Comparison of ENCODE assay signal across 10 cellular contexts in the genomic region with DNA sequence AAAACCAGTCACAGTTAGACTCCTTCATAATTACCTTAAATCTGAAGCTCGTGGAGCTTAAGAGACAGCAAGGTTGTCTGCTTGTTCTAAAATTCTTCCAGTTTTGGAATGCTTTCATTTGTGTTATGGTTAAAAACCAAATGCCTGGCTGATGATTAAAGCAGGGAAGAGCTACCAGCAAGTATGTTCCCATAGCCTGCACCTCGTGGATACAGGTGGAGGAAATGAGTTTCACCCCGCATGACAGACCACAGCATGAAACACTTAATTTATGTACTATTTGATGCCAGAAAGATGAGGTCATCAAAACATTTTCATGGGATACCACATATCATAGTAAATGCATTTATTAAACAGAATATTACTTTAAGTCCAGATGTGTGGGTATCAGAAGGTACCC. TPM values are rescaled to one million over a fixed set of nuclear protein-coding genes. Genes with fewer than 3 reads are reported as not detected.
DNase-seq lines count a peak whose midpoint lies in the region; ATAC-seq, FAIRE-seq and TF ChIP-seq lines count a peak whose summit lies in the region.
"Had no signal": no experiment of that assay in that cellular context is flagged by ENCODE, and none has a peak within 500 bp of the region (broad histone marks: within the 10 kb centered on the region; RNA-seq: fewer than 3 reads in every experiment).

No MANE protein-coding gene starts in this region.

- no peaks in the 10 kb centered on the region for H3K9me3 Mint-ChIP-seq in activated naive CD8-positive, alpha-beta T cell treated with anti-CD3 and anti-CD28 coated beads, Interleukin-2, amount 50 U/mL, for 24 hours
- H3K9me3 Mint-ChIP-seq: T-helper 1 cell treated with Interleukin-12 subunit alpha and Interleukin-12 subunit beta and Interleukin-4 antibody, amounts not matched to agents 30 μg/mL and 1 μg/mL, for 36 hours had no signal

- BruUV-seq in HepG2 (replicated peaks; lab: Mats Ljungman, UMichigan): no TSS peak

- no peak for ATAC-seq in HepG2
- ATAC-seq in GM21717 (IDR thresholded peaks at IDR 0.05; ENCODE audit: unreplicated experiment): no peak
- ATAC-seq in HG03342 (IDR thresholded peaks at IDR 0.05; ENCODE audit: unreplicated experiment): no peak
- ATAC-seq in activated naive CD8-positive, alpha-beta T cell treated with anti-CD3 and anti-CD28 coated beads, Interleukin-2, amount 50 U/mL, for 24 hours: no peak

- H3K27me3 Mint-ChIP-seq in activated naive CD8-positive, alpha-beta T cell treated with anti-CD3 and anti-CD28 coated beads, Interleukin-2, amount 50 U/mL, for 24 hours: no peaks in the 10 kb centered on the region

- TF ChIP-seq EP300 in HepG2 (IDR thresholded peaks at IDR 0.05; ENCODE audit: low read depth in 2 of 2, low read length in 2 of 2): no peak
- TF ChIP-seq EP300 in HepG2 (CRISPR knock-in tag; IDR thresholded peaks at IDR 0.05; ENCODE audit: borderline replicate concordance): no peak

- H3K4me3 Mint-ChIP-seq in activated naive CD8-positive, alpha-beta T cell treated with anti-CD3 and anti-CD28 coated beads, Interleukin-2, amount 50 U/mL, for 24 hours: no peak overlapping the region
- H3K4me3 Mint-ChIP-seq: T-helper 1 cell treated with Interleukin-12 subunit alpha and Interleukin-12 subunit beta and Interleukin-4 antibody, amounts not matched to agents 30 μg/mL and 1 μg/mL, for 36 hours had no signal

- TF ChIP-seq POLR2A in HepG2 (IDR thresholded peaks at IDR 0.05; ENCODE audit: insufficient read depth in 1 of 2, low read depth in 2 of 2, low read length in 2 of 2) (no peak), thyroid gland (IDR thresholded peaks at IDR 0.05) (no peak)

- no peak overlapping the region for H3K27ac Mint-ChIP-seq in activated naive CD8-positive, alpha-beta T cell treated with anti-CD3 and anti-CD28 coated beads, Interleukin-2, amount 50 U/mL, for 24 hours
- H3K27ac Mint-ChIP-seq: T-helper 1 cell treated with Interleukin-12 subunit alpha and Interleukin-12 subunit beta and Interleukin-4 antibody, amounts not matched to agents 30 μg/mL and 1 μg/mL, for 36 hours had no signal

- H3K4me3 ChIP-seq in HepG2 (replicated peaks in 1 of 3; ENCODE audit: insufficient read depth in 1 of 3, low read depth in 2 of 3, low read length in 3 of 3) (no peak overlapping the region), thyroid gland (replicated peaks in 1 of 3) (peak overlapping the region in 1 of 3 donors; percentile 8)

- peaks cover 10% of the 10 kb centered on the region; the same call in 1 of the 2 replicates for H3K4me1 ChIP-seq in HepG2 (ENCODE audit: insufficient read depth, low read length)
- peaks cover 43 to 52% of the 10 kb centered on the region in 2 donors for H3K4me1 ChIP-seq in thyroid gland

- whole genome bisulfite sequencing in HepG2 (ENCODE audit: low lambda C conversion rate): 48% methylated on average over 3 of the region's 3 CpGs
- 22 to 28% methylated on average over 3 of the region's 3 CpGs for WGBS in thyroid gland, 2 donors

- TF ChIP-seq RAD21 in HepG2 (CRISPR knock-in tag; IDR thresholded peaks at IDR 0.05): no peak

- H4K20me1 ChIP-seq in HepG2 (ENCODE audit: insufficient read depth, low read length): no peaks in the 10 kb centered on the region

- CTCF ChIA-PET in HepG2 (lab: Yijun Ruan, JAX; ENCODE audit: low intra/inter-chr PET ratio, low total read pairs): no interaction called here

- no peak for TF ChIP-seq CTCF in HepG2 (CRISPR knock-in tag; IDR thresholded peaks at IDR 0.05)
- no peak for TF ChIP-seq CTCF in thyroid gland (IDR thresholded peaks at IDR 0.05)

- peaks cover 0 to 1% of the 10 kb centered on the region in 2 experiments; a peak in 2 of 5 replicates for H3K27me3 ChIP-seq in HepG2 (ENCODE audit: control insufficient read depth in 1 of 2, insufficient read depth in 2 of 2, low read length in 2 of 2)
- no peaks in the 10 kb centered on the region for H3K27me3 ChIP-seq in thyroid gland

- DNase-seq in HT1080 (ENCODE audit: low read depth) (peak; percentile 94), cerebellar cortex (ENCODE audit: low spot score) (peak; percentile 32), HepG2 (ENCODE audit: low spot score) (no peak), thyroid gland (no peak), superior temporal gyrus (ENCODE audit: extremely low spot score) (no peak)
- DNase-seq in activated naive CD8-positive, alpha-beta T cell treated with anti-CD3 and anti-CD28 coated beads, Interleukin-2, amount 50 U/mL, for 24 hours: no peak
- DNase-seq: stimulated activated CD4-positive, alpha-beta T cell treated with anti-CD3 and anti-CD28 coated beads, Interleukin-4, amount 100 ng/mL, for 24 hours had no signal

- no peak overlapping the region for H3K27ac ChIP-seq in HepG2 (ENCODE audit: extremely low read length, insufficient read depth, low read length)
- H3K27ac ChIP-seq in thyroid gland: peak overlapping the region; percentile 50 to 76 (median 60)

- no peaks in the 10 kb centered on the region for H3K36me3 Mint-ChIP-seq in activated naive CD8-positive, alpha-beta T cell treated with anti-CD3 and anti-CD28 coated beads, Interleukin-2, amount 50 U/mL, for 24 hours (ENCODE audit: low read depth)

- no peaks in the 10 kb centered on the region for H3K79me2 ChIP-seq in HepG2 (ENCODE audit: insufficient read depth, low read length)

- H3K9me3 ChIP-seq in HepG2 (ENCODE audit: low read length): no peaks in the 10 kb centered on the region
- no peaks in the 10 kb centered on the region for H3K9me3 ChIP-seq in thyroid gland

- FAIRE-seq in HepG2 (lab: Jason Lieb, UNC): no peak

- H3K4me1 Mint-ChIP-seq in activated naive CD8-positive, alpha-beta T cell treated with anti-CD3 and anti-CD28 coated beads, Interleukin-2, amount 50 U/mL, for 24 hours: peaks cover 76% of the 10 kb centered on the region

- POLR2A ChIA-PET in HepG2 (lab: Yijun Ruan, JAX): no interaction called here

- in situ Hi-C loops in HepG2 (cut with HindIII; ENCODE audit: extremely low pct_ligation_motif_present, low pct_unique_long_range_greater_than_20kb): no loop called here

- 0 out of 2 replicates have a peak overlapping the region, but pooled peaks have one; percentile 56 for H3K4me2 ChIP-seq in HepG2 (ENCODE audit: low read depth, low read length)

- intact Hi-C loops in HepG2 (cut with micrococcal nuclease; ENCODE audit: unreplicated experiment) (no loop called here), thyroid gland (cut with DNase I) (loop anchor here (10.0 kb wide), 1 partner anchor 57 kb away; no protein-coding TSS in a partner anchor)

- H3K36me3 ChIP-seq in HepG2 (replicated peaks in 1 of 2; ENCODE audit: control insufficient read depth in 1 of 2, insufficient read depth in 2 of 2, low read length in 2 of 2) (no peaks in the 10 kb centered on the region), thyroid gland (no peaks in the 10 kb centered on the region)

- no peak overlapping the region for H2AFZ ChIP-seq in HepG2 (ENCODE audit: low read length)

- no peak overlapping the region for H3K9ac ChIP-seq in HepG2 (ENCODE audit: insufficient read depth, low read depth, low read length)

TF ChIP-seq in HepG2, 621 proteins besides CTCF, POLR2A, EP300 and RAD21:
- TF ChIP-seq ATF7 (IDR thresholded peaks at IDR 0.05): peak; percentile 74
- TF ChIP-seq ATF7 (CRISPR knock-in tag; IDR thresholded peaks at IDR 0.05): no peak
- TF ChIP-seq ZSCAN30 (CRISPR knock-in tag; IDR thresholded peaks at IDR 0.05): no peak

RNA-seq across cellular contexts. Expression of a gene that starts 0.4 kb away (rescaled TPM):
- 58.1 and 77.7 TPM in 2 replicates for total RNA-seq in HT1080 (2014; rRNA removed; shearing (Covaris generic))
- 57.0 and 70.3 TPM in 2 replicates for polyA plus RNA-seq in HT1080 (2015; cell fraction: cytosol; rRNA removed)
- polyA plus RNA-seq in HT1080 (2015; cell fraction: nucleus; rRNA removed): 153 and 159 TPM in 2 replicates
- total RNA-seq in HepG2 (2016; rRNA removed; fragmentation: Illumina TruSeq; extraction: Trizol) (0.97 and 2.0 TPM in 2 replicates), thyroid gland (100 to 1,000 TPM; 126 to 240 (median 160) TPM)
- 0.10 and 0.62 TPM in 2 replicates for total RNA-seq in HepG2 (2016; cell fraction: cytosol; rRNA removed; fragmentation: Illumina TruSeq; extraction: Trizol; ENCODE audit: low read depth)
- total RNA-seq in HepG2 (2016; cell fraction: insoluble cytoplasmic fraction; rRNA removed; fragmentation: Illumina TruSeq; extraction: Trizol): 1.1 and 1.3 TPM in 2 replicates
- 0.31 and 0.65 TPM in 2 replicates for total RNA-seq in HepG2 (2016; cell fraction: membrane; rRNA removed; fragmentation: Illumina TruSeq; extraction: Trizol)
- 1.1 and 1.3 TPM in 2 replicates for total RNA-seq in HepG2 (2016; cell fraction: nucleus; rRNA removed; fragmentation: Illumina TruSeq; extraction: Trizol)
- 0.44 and 1.8 TPM in 2 replicates for polyA plus RNA-seq in HepG2 (2011; rRNA removed)
- 0.90 and 0.91 TPM in 2 replicates for polyA plus RNA-seq in HepG2 (2011; cell fraction: cytosol; rRNA removed)
- polyA plus RNA-seq in HepG2 (2011; cell fraction: nucleus; rRNA removed): 1.1 and 1.4 TPM in 2 replicates
- 1.4 and 2.1 TPM in 2 replicates for polyA plus RNA-seq in HepG2 (2012)
- polyA plus RNA-seq in HepG2 (2016; cell fraction: cytosol; fragmentation: Illumina TruSeq; extraction: Trizol; ENCODE audit: low read depth): 0.03 and 0.12 TPM in 2 replicates
- 0.71 and 1.6 TPM in 2 replicates for polyA plus RNA-seq in HepG2 (2016; cell fraction: insoluble cytoplasmic fraction; fragmentation: Illumina TruSeq; extraction: Trizol; ENCODE audit: low read depth)
- 0.06 and 0.08 TPM in 2 replicates for polyA plus RNA-seq in HepG2 (2016; cell fraction: membrane; fragmentation: Illumina TruSeq; extraction: Trizol; ENCODE audit: low read depth)
- 1.8 and 4.8 TPM in 2 replicates for polyA plus RNA-seq in HepG2 (2016; cell fraction: nucleus; fragmentation: Illumina TruSeq; extraction: Trizol; ENCODE audit: insufficient read depth, low read depth)
- 2.7 and 35.6 TPM in 2 replicates for polyA minus RNA-seq in HepG2 (2011; rRNA and poly(A)+ RNA removed; ENCODE audit: low replicate concordance)
- polyA minus RNA-seq in HepG2 (2011; cell fraction: cytosol; rRNA and poly(A)+ RNA removed): 1.1 and 1.3 TPM in 2 replicates
- polyA minus RNA-seq in HepG2 (2011; cell fraction: nucleus; rRNA and poly(A)+ RNA removed): 2.4 and 5.8 TPM in 2 replicates

Comparison
In these comparisons a context has a peak if more than half of its experiments do, and no peak if none do; other contexts are left out.
1. DNase-seq: peak in HT1080 (single experiment) and cerebellar cortex (single experiment); none in HepG2 (single experiment), thyroid gland (0 of 2), superior temporal gyrus (single experiment) and activated naive CD8-positive, alpha-beta T cell treated with anti-CD3 and anti-CD28 coated beads, Interleukin-2, amount 50 U/mL, for 24 hours (single experiment).
2. RNA of a gene that starts 0.4 kb away (total RNA-seq): 126 to 240 TPM in thyroid gland and 58.1 to 77.7 TPM in HT1080; 0.10 to 2.0 TPM in HepG2; every median in the first group is over 10 times any median in the second.